In the genomic region with DNA sequence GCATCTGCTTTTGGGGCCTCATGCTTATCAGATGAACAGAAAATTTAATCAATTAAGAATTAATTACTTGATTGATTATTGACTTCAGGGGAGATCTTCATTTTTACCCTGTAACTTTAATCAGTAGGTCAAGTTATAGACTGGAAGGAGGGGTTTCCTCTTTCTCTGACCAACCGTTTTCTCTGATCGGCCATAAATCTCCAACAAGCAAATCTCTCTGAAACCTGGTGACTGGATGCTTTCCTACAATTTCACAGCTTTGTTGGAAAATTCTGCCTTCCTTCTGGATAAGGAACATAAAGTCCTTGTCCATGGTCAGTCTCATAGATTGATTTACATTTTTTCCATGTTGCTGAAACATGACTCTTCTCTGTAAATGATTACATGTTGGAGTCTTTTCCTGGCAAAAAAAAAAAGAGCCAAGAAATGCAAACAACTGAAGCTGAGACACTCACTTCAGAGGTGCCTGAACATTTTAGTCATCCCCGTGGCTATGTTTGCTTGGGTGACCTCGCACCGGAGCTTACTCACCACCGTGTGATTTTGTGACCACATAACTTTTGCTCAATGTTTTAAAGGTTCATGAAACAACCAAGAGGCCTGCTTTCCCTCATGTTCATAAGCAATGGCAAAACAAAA, we compare ENCODE assay signal across 1 cellular context.
TF ChIP-seq lines count a peak whose summit lies in the region.

No MANE protein-coding gene starts in this region.

TF ChIP-seq in GM23338, 12 proteins besides CTCF, POLR2A, EP300 and RAD21 (continued from another document):
- TF ChIP-seq, protein P1, sequence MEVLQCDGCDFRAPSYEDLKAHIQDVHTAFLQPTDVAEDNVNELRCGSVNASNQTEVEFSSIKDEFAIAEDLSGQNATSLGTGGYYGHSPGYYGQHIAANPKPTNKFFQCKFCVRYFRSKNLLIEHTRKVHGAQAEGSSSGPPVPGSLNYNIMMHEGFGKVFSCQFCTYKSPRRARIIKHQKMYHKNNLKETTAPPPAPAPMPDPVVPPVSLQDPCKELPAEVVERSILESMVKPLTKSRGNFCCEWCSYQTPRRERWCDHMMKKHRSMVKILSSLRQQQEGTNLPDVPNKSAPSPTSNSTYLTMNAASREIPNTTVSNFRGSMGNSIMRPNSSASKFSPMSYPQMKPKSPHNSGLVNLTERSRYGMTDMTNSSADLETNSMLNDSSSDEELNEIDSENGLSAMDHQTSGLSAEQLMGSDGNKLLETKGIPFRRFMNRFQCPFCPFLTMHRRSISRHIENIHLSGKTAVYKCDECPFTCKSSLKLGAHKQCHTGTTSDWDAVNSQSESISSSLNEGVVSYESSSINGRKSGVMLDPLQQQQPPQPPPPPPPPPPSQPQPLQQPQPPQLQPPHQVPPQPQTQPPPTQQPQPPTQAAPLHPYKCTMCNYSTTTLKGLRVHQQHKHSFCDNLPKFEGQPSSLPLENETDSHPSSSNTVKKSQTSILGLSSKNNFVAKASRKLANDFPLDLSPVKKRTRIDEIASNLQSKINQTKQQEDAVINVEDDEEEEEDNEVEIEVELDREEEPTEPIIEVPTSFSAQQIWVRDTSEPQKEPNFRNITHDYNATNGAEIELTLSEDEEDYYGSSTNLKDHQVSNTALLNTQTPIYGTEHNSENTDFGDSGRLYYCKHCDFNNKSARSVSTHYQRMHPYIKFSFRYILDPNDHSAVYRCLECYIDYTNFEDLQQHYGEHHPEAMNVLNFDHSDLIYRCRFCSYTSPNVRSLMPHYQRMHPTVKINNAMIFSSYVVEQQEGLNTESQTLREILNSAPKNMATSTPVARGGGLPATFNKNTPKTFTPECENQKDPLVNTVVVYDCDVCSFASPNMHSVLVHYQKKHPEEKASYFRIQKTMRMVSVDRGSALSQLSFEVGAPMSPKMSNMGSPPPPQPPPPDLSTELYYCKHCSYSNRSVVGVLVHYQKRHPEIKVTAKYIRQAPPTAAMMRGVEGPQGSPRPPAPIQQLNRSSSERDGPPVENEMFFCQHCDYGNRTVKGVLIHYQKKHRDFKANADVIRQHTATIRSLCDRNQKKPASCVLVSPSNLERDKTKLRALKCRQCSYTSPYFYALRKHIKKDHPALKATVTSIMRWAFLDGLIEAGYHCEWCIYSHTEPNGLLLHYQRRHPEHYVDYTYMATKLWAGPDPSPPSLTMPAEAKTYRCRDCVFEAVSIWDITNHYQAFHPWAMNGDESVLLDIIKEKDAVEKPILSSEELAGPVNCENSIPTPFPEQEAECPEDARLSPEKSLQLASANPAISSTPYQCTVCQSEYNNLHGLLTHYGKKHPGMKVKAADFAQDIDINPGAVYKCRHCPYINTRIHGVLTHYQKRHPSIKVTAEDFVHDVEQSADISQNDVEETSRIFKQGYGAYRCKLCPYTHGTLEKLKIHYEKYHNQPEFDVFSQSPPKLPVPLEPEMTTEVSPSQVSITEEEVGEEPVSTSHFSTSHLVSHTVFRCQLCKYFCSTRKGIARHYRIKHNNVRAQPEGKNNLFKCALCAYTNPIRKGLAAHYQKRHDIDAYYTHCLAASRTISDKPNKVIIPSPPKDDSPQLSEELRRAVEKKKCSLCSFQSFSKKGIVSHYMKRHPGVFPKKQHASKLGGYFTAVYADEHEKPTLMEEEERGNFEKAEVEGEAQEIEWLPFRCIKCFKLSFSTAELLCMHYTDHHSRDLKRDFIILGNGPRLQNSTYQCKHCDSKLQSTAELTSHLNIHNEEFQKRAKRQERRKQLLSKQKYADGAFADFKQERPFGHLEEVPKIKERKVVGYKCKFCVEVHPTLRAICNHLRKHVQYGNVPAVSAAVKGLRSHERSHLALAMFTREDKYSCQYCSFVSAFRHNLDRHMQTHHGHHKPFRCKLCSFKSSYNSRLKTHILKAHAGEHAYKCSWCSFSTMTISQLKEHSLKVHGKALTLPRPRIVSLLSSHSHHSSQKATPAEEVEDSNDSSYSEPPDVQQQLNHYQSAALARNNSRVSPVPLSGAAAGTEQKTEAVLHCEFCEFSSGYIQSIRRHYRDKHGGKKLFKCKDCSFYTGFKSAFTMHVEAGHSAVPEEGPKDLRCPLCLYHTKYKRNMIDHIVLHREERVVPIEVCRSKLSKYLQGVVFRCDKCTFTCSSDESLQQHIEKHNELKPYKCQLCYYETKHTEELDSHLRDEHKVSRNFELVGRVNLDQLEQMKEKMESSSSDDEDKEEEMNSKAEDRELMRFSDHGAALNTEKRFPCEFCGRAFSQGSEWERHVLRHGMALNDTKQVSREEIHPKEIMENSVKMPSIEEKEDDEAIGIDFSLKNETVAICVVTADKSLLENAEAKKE (CRISPR knock-in tag; IDR thresholded peaks at IDR 0.05) = no peak
- TF ChIP-seq POLR2AphosphoS5 (IDR thresholded peaks at IDR 0.05; ENCODE audit: low read depth) (no peak), STAT1 (IDR thresholded peaks at IDR 0.05; ENCODE audit: unreplicated experiment) (no peak), NANOG (IDR thresholded peaks at IDR 0.05; ENCODE audit: borderline replicate concordance) (no peak), EZH2phosphoT487 (IDR thresholded peaks at IDR 0.05; ENCODE audit: unreplicated experiment) (no peak), EZH2 (IDR thresholded peaks at IDR 0.05; ENCODE audit: low read depth, unreplicated experiment) (no peak)
TF ChIP-seq in GM23338: peak in this region for 0.
